ENCODE assay signal across 15 cellular contexts in genomic region chr1:196423612-196424011, GRCh38.
"Had no signal": no experiment of that assay in that cellular context is flagged by ENCODE, and none has a peak within 500 bp of the region (broad histone marks: within the 10 kb centered on the region; RNA-seq: fewer than 3 reads in every experiment).

No MANE protein-coding gene starts in this region.

- H3K4me3 ChIP-seq: coronary artery, prostate gland had no signal

- H3K9me3 ChIP-seq: neutrophil, prostate gland had no signal

- ATAC-seq: activated CD8-positive, alpha-beta memory T cell treated with anti-CD3 and anti-CD28 coated beads, Interleukin-2, amount 10 ng/mL, durations not matched to agents 7 days and 5 days; activated naive CD4-positive, alpha-beta T cell treated with anti-CD3 and anti-CD28 coated beads, Interleukin-2, amount 50 U/mL, for 72 hours; naive thymus-derived CD4-positive, alpha-beta T cell; stimulated activated naive CD8-positive, alpha-beta T cell treated with anti-CD3 and anti-CD28 coated beads, Interleukin-15, amount 100 ng/mL, for 72 hours had no signal

- H3K27me3 ChIP-seq: neutrophil had no signal

- H3K36me3 ChIP-seq: neutrophil, prostate gland had no signal

- H3K4me1 ChIP-seq: prostate gland had no signal

- H3K27ac ChIP-seq: neutrophil, prostate gland had no signal

- DNase-seq: activated CD4-positive, alpha-beta T cell treated with anti-CD3 and anti-CD28 coated beads for 1 hour; activated CD4-positive, alpha-beta T cell treated with anti-CD3 and anti-CD28 coated beads, Interleukin-2, amount 50 U/mL, for 48 hours; activated CD8-positive, alpha-beta memory T cell treated with anti-CD3 and anti-CD28 coated beads, Interleukin-2, amount 10 ng/mL, durations not matched to agents 7 days and 5 days; activated effector memory CD4-positive, alpha-beta T cell treated with anti-CD3 and anti-CD28 coated beads, Interleukin-2, amount 50 U/mL, for 16 hours; activated T-cell treated with anti-CD3 and anti-CD28 coated beads, Interleukin-2, amount 50 U/mL, for 24 hours; effector CD4-positive, alpha-beta T cell; hippocampal formation; naive thymus-derived CD4-positive, alpha-beta T cell; stimulated activated CD4-positive, alpha-beta T cell treated with anti-CD3 and anti-CD28 coated beads, Interleukin-4, amount 100 ng/mL, for 24 hours; stimulated activated naive CD8-positive, alpha-beta T cell treated with anti-CD3 and anti-CD28 coated beads, Interleukin-15, amount 100 ng/mL, for 72 hours; SW 1271 had no signal
